In the genomic region with DNA sequence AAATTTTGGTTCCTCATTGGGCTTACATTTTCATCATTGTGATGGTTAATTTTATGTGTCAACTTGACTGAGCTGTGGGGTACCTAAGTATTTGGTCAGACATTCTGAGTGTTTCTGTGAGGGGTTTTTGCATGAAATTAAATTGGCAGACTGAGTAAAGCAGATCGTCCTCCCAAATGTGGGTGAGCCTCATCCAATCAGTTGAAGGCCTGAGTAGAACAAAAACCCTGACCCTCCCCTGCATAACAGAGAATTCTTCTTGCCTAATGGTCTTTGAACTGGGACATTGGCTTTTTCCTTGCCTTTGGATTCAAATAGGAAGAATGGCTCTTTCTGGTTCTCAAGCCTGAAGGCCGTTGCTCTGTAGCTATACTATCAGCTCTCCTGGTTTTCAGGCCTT, we compare ENCODE assay signal across 3 cellular contexts.
A peak's percentile ranks its signal among the peaks of the same experiment; 100 is the strongest.
TF ChIP-seq lines count a peak whose summit lies in the region.

No MANE protein-coding gene starts in this region.

TF ChIP-seq in HEK293, 187 proteins besides CTCF, POLR2A, EP300 and RAD21:
- no peak for TF ChIP-seq ZNF747 (tag by site-specific recombination; IDR thresholded peaks at IDR 0.05)
- TF ChIP-seq ZNF600 (tag by site-specific recombination; IDR thresholded peaks at IDR 0.05): no peak
- TF ChIP-seq ZNF10 (tag by site-specific recombination; IDR thresholded peaks at IDR 0.05): peak; percentile 94
- no peak for TF ChIP-seq ZNF639 (tag by site-specific recombination; IDR thresholded peaks at IDR 0.05)
- TF ChIP-seq ZNF776 (tag by site-specific recombination; IDR thresholded peaks at IDR 0.05; ENCODE audit: borderline replicate concordance): no peak
- no peak for TF ChIP-seq ZBTB44 (tag by site-specific recombination; IDR thresholded peaks at IDR 0.05)
- no peak for TF ChIP-seq TCF7L2 (IDR thresholded peaks at IDR 0.05; ENCODE audit: borderline replicate concordance, low read depth, low read length)
- no peak for TF ChIP-seq ZNF664 (tag by site-specific recombination; IDR thresholded peaks at IDR 0.05)

TF ChIP-seq in IMR-90, 13 proteins besides CTCF, POLR2A, EP300 and RAD21:
- TF ChIP-seq RCOR1 (IDR thresholded peaks at IDR 0.05; ENCODE audit: insufficient replicate concordance, low read length): no peak
- TF ChIP-seq RFX5 (IDR thresholded peaks at IDR 0.05; ENCODE audit: low read depth, low read length): no peak
- no peak for TF ChIP-seq NFE2L2 (IDR thresholded peaks at IDR 0.05; ENCODE audit: low read depth, low read length)
- TF ChIP-seq MXI1 (IDR thresholded peaks at IDR 0.05; ENCODE audit: borderline replicate concordance, low read depth, low read length): no peak
- no peak for TF ChIP-seq MAZ (IDR thresholded peaks at IDR 0.05; ENCODE audit: borderline replicate concordance, low read depth, low read length)
- no peak for TF ChIP-seq CHD1 (IDR thresholded peaks at IDR 0.05; ENCODE audit: low read depth, low read length)
- no peak for TF ChIP-seq CEBPB (IDR thresholded peaks at IDR 0.05; ENCODE audit: low read depth, low read length)
- no peak for TF ChIP-seq BHLHE40 (IDR thresholded peaks at IDR 0.05; ENCODE audit: low read depth, low read length)
- TF ChIP-seq FOS (IDR thresholded peaks at IDR 0.05; ENCODE audit: low read depth, low read length): no peak
- TF ChIP-seq ELK1 (IDR thresholded peaks at IDR 0.05; ENCODE audit: borderline replicate concordance, low read depth, low read length): no peak
- no peak for TF ChIP-seq MAFK (IDR thresholded peaks at IDR 0.05; ENCODE audit: low read depth, low read length)
- no peak for TF ChIP-seq USF2 (IDR thresholded peaks at IDR 0.05; ENCODE audit: low read depth, low read length)
- no peak for TF ChIP-seq SMC3 (IDR thresholded peaks at IDR 0.05; ENCODE audit: low read depth, low read length)

TF ChIP-seq in K562, 482 proteins besides CTCF, POLR2A, EP300 and RAD21:
- TF ChIP-seq ZNF134 (CRISPR knock-in tag; conservative IDR thresholded peaks at IDR 0.05) (peak; percentile 97), ZNF408 (CRISPR knock-in tag; IDR thresholded peaks at IDR 0.05; ENCODE audit: low read depth) (no peak)
TF ChIP-seq in K562: peak in this region for 1.
